8 cellular contexts compared by ENCODE assay signal in the genomic region with DNA sequence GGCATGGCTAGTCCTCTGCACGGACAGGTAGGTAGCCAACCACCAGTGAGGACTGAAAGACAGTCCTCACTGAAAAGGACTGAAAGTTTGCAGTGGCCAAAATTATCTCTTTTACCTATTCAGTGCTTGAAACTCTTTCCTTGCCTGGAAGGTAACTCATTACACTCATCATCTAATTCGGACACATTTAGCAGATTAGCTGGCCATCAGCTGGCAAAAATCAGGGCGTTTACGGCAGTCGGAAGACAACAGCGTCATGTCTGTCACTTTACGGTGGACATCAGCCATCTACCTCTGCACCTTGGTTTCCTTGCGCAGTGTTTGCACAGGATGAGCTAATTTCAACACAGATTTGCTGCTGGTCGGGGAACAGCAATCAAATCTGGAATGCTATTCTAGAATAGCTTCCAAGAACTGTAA. TPM values are rescaled to one million over a fixed set of nuclear protein-coding genes. Genes with fewer than 3 reads are reported as not detected.
DNase-seq lines count a peak whose midpoint lies in the region; ATAC-seq and TF ChIP-seq lines count a peak whose summit lies in the region.

No MANE protein-coding gene starts in this region.

- no peaks in the 10 kb centered on the region for H3K9me2 ChIP-seq in PC-3 (replicated peaks; ENCODE audit: low read length)

- H3K9me3 ChIP-seq in PC-3 (ENCODE audit: low read length), result no peaks in the 10 kb centered on the region
- H3K9me3 ChIP-seq in spleen, result no peaks in the 10 kb centered on the region

- ATAC-seq in GM19397 (IDR thresholded peaks at IDR 0.05; ENCODE audit: unreplicated experiment), result peak; percentile 3
- ATAC-seq in HG03460 (IDR thresholded peaks at IDR 0.05; ENCODE audit: unreplicated experiment), result peak; percentile 28
- ATAC-seq in PC-3, result peak; percentile 39

- peak overlapping the region; percentile 65 for H3K4me3 ChIP-seq in PC-3 (ENCODE audit: low read length)
- peak overlapping the region; percentile 71 for H3K4me3 ChIP-seq in astrocyte of the cerebellum (ENCODE audit: low read depth, low read length)
- H3K4me3 ChIP-seq in spleen, result peak overlapping the region; percentile 72 to 98 (median 88)

- CTCF ChIA-PET in PC-3 (lab: Charles Lee), result interaction anchor here (0.5 to 0.9 kb wide), 5 partner anchors 27 to 1237 kb away, joined by 3 to 13 read pairs (median 5); no protein-coding TSS in a partner anchor

- peak overlapping the region; percentile 73 for H3K27ac ChIP-seq in PC-3 (ENCODE audit: low read length)
- peak overlapping the region; percentile 78 to 98 (median 96) for H3K27ac ChIP-seq in spleen

- peak overlapping the region; percentile 75 for H3K4me2 ChIP-seq in PC-3 (ENCODE audit: low read length)

- TF ChIP-seq CTCF in PC-3 (conservative IDR thresholded peaks at IDR 0.05; ENCODE audit: low read depth, low read length) (no peak), astrocyte of the cerebellum (IDR thresholded peaks at IDR 0.05; ENCODE audit: low read depth, low read length, missing control alignments) (no peak), spleen (IDR thresholded peaks at IDR 0.05 in 8 of 11, conservative IDR thresholded peaks at IDR 0.05 in 3 of 11) (no peak)

- H3K36me3 ChIP-seq in PC-3 (ENCODE audit: low read depth, low read length), result peaks cover 9% of the 10 kb centered on the region
- peaks cover 0 to 3% (median 0%) of the 10 kb centered on the region in 6 donors for H3K36me3 ChIP-seq in spleen

- DNase-seq in DMS53 (lab: John Stamatoyannopoulos, UW), result peak; percentile 92
- peak; percentile 96 for DNase-seq in PC-3
- no peak for DNase-seq in astrocyte of the cerebellum (ENCODE audit: low read depth)
- peak; percentile 47 for DNase-seq in iPS-NIHi11 (ENCODE audit: low spot score)
- DNase-seq in spleen, result no peak
- no peak for DNase-seq in activated CD8-positive, alpha-beta memory T cell treated with anti-CD3 and anti-CD28 coated beads, Interleukin-2, amount 50 U/mL, for 48 hours

- intact Hi-C loops in PC-3 (cut with micrococcal nuclease), result loop anchor here (1.0 to 10.0 kb wide), 5 partner anchors 161 to 332 kb away; partner anchors contain the start of genes DNAJC9, MRPS16 and SEC24C
- intact Hi-C loops in spleen (cut with DNase I; ENCODE audit: low total_unique reads), result no loop called here

- 0 to 2% (median 1%) methylated on average over 9 of the region's 9 CpGs for WGBS in spleen, 5 donors

- peak overlapping the region; percentile 81 for H2AFZ ChIP-seq in PC-3 (ENCODE audit: low read length)

- TSS peak; percentile 78 for BruUV-seq in PC-3 (replicated peaks; lab: Mats Ljungman, UMichigan)

- H3K4me1 ChIP-seq in PC-3 (ENCODE audit: insufficient read depth, low read length) (peaks cover 64% of the 10 kb centered on the region), spleen (peaks cover 19 to 62% (median 48%) of the 10 kb centered on the region in 6 donors)

- TF ChIP-seq POLR2A in spleen (IDR thresholded peaks at IDR 0.05), result no peak

- POLR2A ChIA-PET in PC-3 (lab: Charles Lee; ENCODE audit: unreplicated experiment), result interaction anchor here (0.5 to 3.6 kb wide), 8 partner anchors 22 to 375 kb away, joined by 3 to 58 read pairs (median 6); partner anchors contain the start of genes CFAP70 and PPP3CB

- in situ Hi-C loops in astrocyte of the cerebellum (cut with HindIII; ENCODE audit: low sequenced_read_pairs), result no loop called here

- H3F3A ChIP-seq in PC-3 (ENCODE audit: low read length, unreplicated experiment), result peaks cover 8% of the 10 kb centered on the region

- H4K20me1 ChIP-seq in PC-3 (ENCODE audit: low read length), result peaks cover 31% of the 10 kb centered on the region

- H3K27me3 ChIP-seq in PC-3 (ENCODE audit: low read length) (no peaks in the 10 kb centered on the region), spleen (replicated peaks in 1 of 7) (no peaks in the 10 kb centered on the region)

- peaks cover 57% of the 10 kb centered on the region for H3K79me2 ChIP-seq in PC-3 (ENCODE audit: low read length)

- peak overlapping the region; percentile 85 for H3K9ac ChIP-seq in PC-3 (ENCODE audit: low read length)

RNA-seq across cellular contexts. Expression of gene ANXA7, which starts 0.7 kb away (rescaled TPM):
- 478 and 561 TPM in 2 replicates for total RNA-seq in PC-3 (2014; rRNA removed)
- total RNA-seq in spleen, result 100 to 1,000 TPM in 3 of 7 donors, 10 to 100 TPM in 4; 87.8 to 118 (median 97.9) TPM
- polyA plus RNA-seq in spleen, result 10 to 100 TPM; 40.1 to 57.3 (median 46.4) TPM

RNA-seq across cellular contexts. Expression of gene MSS51, which starts 20.2 kb away (rescaled TPM):
- total RNA-seq in PC-3 (2014; rRNA removed), result 3.2 and 3.5 TPM in 2 replicates
- 1 to 10 TPM; 2.8 to 7.1 (median 4.1) TPM for total RNA-seq in spleen
- 1 to 10 TPM; 2.6 to 5.3 (median 3.2) TPM for polyA plus RNA-seq in spleen

RNA-seq across cellular contexts. Expression of gene CFAP70, which starts 54.5 kb away (rescaled TPM):
- total RNA-seq in PC-3 (2014; rRNA removed) (0.73 and 0.92 TPM in 2 replicates), spleen (1 to 10 TPM; 1.3 to 5.0 (median 2.9) TPM)
- polyA plus RNA-seq in spleen, result 1 to 10 TPM; 2.3 to 5.7 (median 3.1) TPM

Comparison
In these comparisons a context has a peak if more than half of its experiments do, and no peak if none do; other contexts are left out.
1. DNase-seq: peak in DMS53 (single experiment), PC-3 (single experiment) and iPS-NIHi11 (single experiment); none in astrocyte of the cerebellum (single experiment), spleen (single experiment) and activated CD8-positive, alpha-beta memory T cell treated with anti-CD3 and anti-CD28 coated beads, Interleukin-2, amount 50 U/mL, for 48 hours (single experiment).
2. Peak in every context shown above with its lines, with median percentiles within 50 percentile points of each other: ATAC-seq and H3K4me3 ChIP-seq.